In genomic region chr18:79156330-79156729, GRCh38 we compare ENCODE assay signal across 12 cellular contexts.
DNase-seq lines count a peak whose midpoint lies in the region; ATAC-seq lines count a peak whose summit lies in the region.
"Had no signal": no experiment of that assay in that cellular context is flagged by ENCODE, and none has a peak within 500 bp of the region (broad histone marks: within the 10 kb centered on the region; RNA-seq: fewer than 3 reads in every experiment).

No MANE protein-coding gene starts in this region.

- H3K27ac ChIP-seq in ACC112 (ENCODE audit: low read depth, low read length) (peak overlapping the region; percentile 74), mesenchymal stem cell (ENCODE audit: low read length, poor library complexity, severe bottlenecking) (peak overlapping the region; percentile 56)

- peak overlapping the region; percentile 20 for H4K91ac ChIP-seq in mesenchymal stem cell (ENCODE audit: low read length)

- ATAC-seq in GM21526 (IDR thresholded peaks at IDR 0.05; ENCODE audit: low FRiP score, unreplicated experiment), result peak; percentile 19
- no peak for ATAC-seq in activated T-helper 17 cell treated with anti-CD3 and anti-CD28 coated beads, Interleukin-2, amount 50 U/mL, for 72 hours (replicated peaks)
- ATAC-seq: Right ventricle myocardium inferior had no signal

- H3K36me3 ChIP-seq in ACC112 (ENCODE audit: insufficient read depth, low read length) (no peaks in the 10 kb centered on the region), mesenchymal stem cell (ENCODE audit: control insufficient read depth in 1 of 2, insufficient read depth in 2 of 2, low read depth in 1 of 2, low read length in 2 of 2) (peaks cover 0 to 12% of the 10 kb centered on the region in 2 experiments)

- H3K36me3 Mint-ChIP-seq in activated T-helper 17 cell treated with anti-CD3 and anti-CD28 coated beads, Interleukin-2, amount 50 U/mL, for 72 hours (ENCODE audit: low read depth), result peaks cover 59% of the 10 kb centered on the region

- peaks cover 11% of the 10 kb centered on the region for H3K4me1 Mint-ChIP-seq in activated T-helper 17 cell treated with anti-CD3 and anti-CD28 coated beads, Interleukin-2, amount 50 U/mL, for 72 hours
- H3K4me1 Mint-ChIP-seq: brain had no signal

- peak overlapping the region; percentile 55 to 97 for H3K18ac ChIP-seq in mesenchymal stem cell (ENCODE audit: low read depth in 1 of 2, low read length in 2 of 2)

- no peaks in the 10 kb centered on the region for H3K9me3 ChIP-seq in mesenchymal stem cell (ENCODE audit: control insufficient read depth, low read length)

- peak overlapping the region; percentile 46 for H3K27ac Mint-ChIP-seq in activated T-helper 17 cell treated with anti-CD3 and anti-CD28 coated beads, Interleukin-2, amount 50 U/mL, for 72 hours

- peak overlapping the region; percentile 12 for H2AK5ac ChIP-seq in mesenchymal stem cell (ENCODE audit: low read length, severe bottlenecking)

- H3K23ac ChIP-seq in mesenchymal stem cell (ENCODE audit: low read length in 2 of 2), result no peak overlapping the region

- no peak for DNase-seq in mesenchymal stem cell
- DNase-seq in NCI-H82 treated with DMSO at 0.1 percent for 48 hours (lab: John Stamatoyannopoulos, UW; ENCODE audit: unreplicated experiment), result no peak
- DNase-seq in NCI-H748 treated with DMSO at 0.1 percent for 48 hours (lab: John Stamatoyannopoulos, UW), result no peak
- DNase-seq in activated T-cell treated with anti-CD3 and anti-CD28 coated beads, Interleukin-2, amount 50 U/mL, for 48 hours, result no peak
- no peak for DNase-seq in GOT3 (lab: John Stamatoyannopoulos, UW)
- DNase-seq: DMS 273 treated with DMSO at 0.1 percent for 48 hours, NCI-H2081 had no signal

- H2AFZ ChIP-seq in ACC112 (ENCODE audit: low read length, unreplicated experiment), result peak overlapping the region; percentile 16
- no peak overlapping the region for H2AFZ ChIP-seq in mesenchymal stem cell (ENCODE audit: low read depth, low read length)

- no peaks in the 10 kb centered on the region for H3K9me3 Mint-ChIP-seq in activated T-helper 17 cell treated with anti-CD3 and anti-CD28 coated beads, Interleukin-2, amount 50 U/mL, for 72 hours

- no peak overlapping the region for H2BK120ac ChIP-seq in mesenchymal stem cell (ENCODE audit: low read depth, low read length)

- H3K4me3 Mint-ChIP-seq in activated T-helper 17 cell treated with anti-CD3 and anti-CD28 coated beads, Interleukin-2, amount 50 U/mL, for 72 hours, result peak overlapping the region; percentile 31
- H3K4me3 Mint-ChIP-seq: brain had no signal

- H3K9ac ChIP-seq in mesenchymal stem cell (ENCODE audit: low read length), result peak overlapping the region; percentile 23

- H2BK12ac ChIP-seq in mesenchymal stem cell (ENCODE audit: low read length in 2 of 2), result peak overlapping the region; percentile 22 to 100

- 83% methylated on average over 3 of the region's 4 CpGs for WGBS in mesenchymal stem cell

- H2BK15ac ChIP-seq in mesenchymal stem cell (ENCODE audit: low read depth, poor library complexity, severe bottlenecking), result no peak overlapping the region

- no peaks in the 10 kb centered on the region for H3K79me2 ChIP-seq in ACC112 (ENCODE audit: control insufficient read depth, insufficient read depth, low read length, unreplicated experiment)

- H4K8ac ChIP-seq in mesenchymal stem cell (ENCODE audit: low read length), result peak overlapping the region; percentile 47

- peaks cover 15% of the 10 kb centered on the region for H3K4me1 ChIP-seq in ACC112 (ENCODE audit: control insufficient read depth, insufficient read depth, low read length, unreplicated experiment)
- H3K4me1 ChIP-seq in mesenchymal stem cell (ENCODE audit: control insufficient read depth, insufficient read depth, low read depth, low read length), result peaks cover 3% of the 10 kb centered on the region

- no peaks in the 10 kb centered on the region for H3K27me3 Mint-ChIP-seq in activated T-helper 17 cell treated with anti-CD3 and anti-CD28 coated beads, Interleukin-2, amount 50 U/mL, for 72 hours
- H3K27me3 Mint-ChIP-seq: brain had no signal

- H3K4me3 ChIP-seq in ACC112 (ENCODE audit: low read depth, low read length), result no peak overlapping the region
- no peak overlapping the region for H3K4me3 ChIP-seq in mesenchymal stem cell (ENCODE audit: insufficient read depth in 1 of 2, low read depth in 1 of 2, low read length in 2 of 2)

- H2BK5ac ChIP-seq in mesenchymal stem cell (ENCODE audit: low read depth, low read length, poor library complexity, severe bottlenecking), result no peak overlapping the region

- H3K4me2 ChIP-seq in mesenchymal stem cell (ENCODE audit: low read length, poor library complexity, severe bottlenecking), result no peak overlapping the region

- peak overlapping the region in 1 of 2 experiments; percentile 86 for H3K14ac ChIP-seq in mesenchymal stem cell (ENCODE audit: low read length in 2 of 2)

- peaks cover 2% of the 10 kb centered on the region for H3K79me1 ChIP-seq in mesenchymal stem cell (replicated peaks; ENCODE audit: low read length, poor library complexity, severe bottlenecking)

- peak overlapping the region; percentile 19 to 98 for H3K4ac ChIP-seq in mesenchymal stem cell (ENCODE audit: low read depth in 1 of 2, low read length in 2 of 2)

- H3K27me3 ChIP-seq in ACC112 (ENCODE audit: insufficient read depth, low read length), result no peaks in the 10 kb centered on the region
- no peaks in the 10 kb centered on the region for H3K27me3 ChIP-seq in mesenchymal stem cell (ENCODE audit: control insufficient read depth in 1 of 2, insufficient read depth in 1 of 2, low read length in 2 of 2)
